ENCODE assay signal across 26 cellular contexts in genomic region chr4:97582890-97583289, GRCh38.
"Had no signal": no experiment of that assay in that cellular context is flagged by ENCODE, and none has a peak within 500 bp of the region (broad histone marks: within the 10 kb centered on the region; RNA-seq: fewer than 3 reads in every experiment).

No MANE protein-coding gene starts in this region.

- H3K27ac ChIP-seq: left ventricle myocardium inferior, ovary, skin epidermis, stomach, testis, thyroid gland, transverse colon, upper lobe of left lung, vagina had no signal

- H3K4me3 ChIP-seq: left ventricle myocardium inferior, lung, ovary, skin epidermis, stomach, testis, thyroid gland, transverse colon, upper lobe of left lung, vagina had no signal

- ATAC-seq: natural killer cell; right cardiac atrium; sciatic nerve; stimulated activated naive B cell treated with anti-CD40 and anti-IgM and Interleukin-4, amounts not matched to agents 10 μg/mL and 1 μg/mL and 100 μg/mL, for 72 hours; stimulated activated naive CD8-positive, alpha-beta T cell treated with anti-CD3 and anti-CD28 coated beads, Interleukin-15, Interleukin-2, amounts not matched to agents 100 U/mL and 50 U/mL, for 24 hours had no signal

- H3K27me3 ChIP-seq: ovary, stomach, testis, thyroid gland, transverse colon, upper lobe of left lung, vagina had no signal

- DNase-seq: hypothalamus; immature natural killer cell; kidney; left ventricle myocardium inferior; mesendoderm; naive B cell; natural killer cell; nephron progenitor cell; ovary; retina; right cardiac atrium; stimulated activated CD4-positive, alpha-beta T cell treated with anti-CD3 and anti-CD28 coated beads, Interleukin-12 subunit alpha, Interleukin-12 subunit beta, amount 100 ng/mL, for 4 hours; stimulated activated CD4-positive, alpha-beta T cell treated with anti-CD3 and anti-CD28 coated beads, Interleukin-15, amount 100 ng/mL, for 24 hours; stimulated activated CD4-positive, alpha-beta T cell treated with anti-CD3 and anti-CD28 coated beads, Interleukin-2, amount 100 ng/mL, for 24 hours; stimulated activated CD4-positive, alpha-beta T cell treated with anti-CD3 and anti-CD28 coated beads, Interleukin-4, amount 100 ng/mL, for 1 hour; stimulated activated naive B cell treated with anti-CD40 and anti-IgM and Interleukin-4, amounts not matched to agents 10 μg/mL and 1 μg/mL and 100 μg/mL, for 72 hours; stimulated activated naive CD8-positive, alpha-beta T cell treated with anti-CD3 and anti-CD28 coated beads, Interleukin-15, Interleukin-2, amounts not matched to agents 100 U/mL and 50 U/mL, for 24 hours; stomach; testis; thyroid gland; transverse colon; upper lobe of left lung had no signal

- H3K4me1 ChIP-seq: left ventricle myocardium inferior, stomach, testis, thyroid gland, transverse colon, upper lobe of left lung, vagina had no signal

- H3K36me3 ChIP-seq: left ventricle myocardium inferior, ovary, stomach, thyroid gland, transverse colon, upper lobe of left lung, vagina had no signal

- H3K9me3 ChIP-seq: left ventricle myocardium inferior, ovary, stomach, testis, thyroid gland, transverse colon, upper lobe of left lung, vagina had no signal
